28 cellular contexts compared by ENCODE assay signal in genomic region chr3:82628385-82629014, GRCh38.
"Had no signal": no experiment of that assay in that cellular context is flagged by ENCODE, and none has a peak within 500 bp of the region (broad histone marks: within the 10 kb centered on the region; RNA-seq: fewer than 3 reads in every experiment).

No MANE protein-coding gene starts in this region.

- H3K27ac Mint-ChIP-seq: dendritic cell treated with granulocyte-macrophage colony-stimulating factor and Interleukin-4, amounts not matched to agents 40 ng/mL and 50 ng/mL, for 4 days; effector memory CD8-positive, alpha-beta T cell; endodermal cell; mesothelial cell of epicardium; naive B cell; naive thymus-derived CD8-positive, alpha-beta T cell had no signal

- H3K4me1 ChIP-seq: esophagus squamous epithelium, gastrocnemius medialis, heart right ventricle, left lung, lower lobe of right lung had no signal

- H3K4me1 Mint-ChIP-seq: endodermal cell; mesothelial cell of epicardium; naive B cell; naive thymus-derived CD8-positive, alpha-beta T cell had no signal

- H3K27ac ChIP-seq: epithelial cell of prostate, esophagus squamous epithelium, gastrocnemius medialis, heart right ventricle, left lung, lower lobe of right lung had no signal

- H3K36me3 Mint-ChIP-seq: mesothelial cell of epicardium; naive B cell; naive thymus-derived CD8-positive, alpha-beta T cell had no signal

- ATAC-seq: effector memory CD8-positive, alpha-beta T cell; esophagus mucosa; gastrocnemius medialis; heart right ventricle; left cardiac atrium; left lung; left ventricle myocardium superior; lower lobe of right lung; mucosa of descending colon; naive thymus-derived CD8-positive, alpha-beta T cell had no signal

- FAIRE-seq: endometrium, islet of Langerhans, keratinocyte had no signal

- DNase-seq: cortex of kidney; effector CD8-positive, alpha-beta T cell; effector memory CD8-positive, alpha-beta T cell; endodermal cell; erythroblast; esophagus squamous epithelium; foreskin fibroblast; foreskin melanocyte; gastrocnemius medialis; glutamatergic neuron; head of caudate nucleus; heart right ventricle; hippocampal formation; left cardiac atrium; left ventricle myocardium superior; lower lobe of right lung; mesenchymal stem cell; mucosa of descending colon; naive B cell; naive thymus-derived CD8-positive, alpha-beta T cell had no signal

- H3K4me3 ChIP-seq: esophagus squamous epithelium, gastrocnemius medialis, heart right ventricle, left lung, lower lobe of right lung, mucosa of descending colon had no signal

- H3K36me3 ChIP-seq: esophagus squamous epithelium, gastrocnemius medialis, heart right ventricle, left lung, lower lobe of right lung had no signal

- H3K27me3 Mint-ChIP-seq: dendritic cell treated with granulocyte-macrophage colony-stimulating factor and Interleukin-4, amounts not matched to agents 40 ng/mL and 50 ng/mL, for 4 days; effector memory CD8-positive, alpha-beta T cell; naive B cell; naive thymus-derived CD8-positive, alpha-beta T cell had no signal

- H3K27me3 ChIP-seq: esophagus squamous epithelium, gastrocnemius medialis, heart right ventricle, left lung had no signal

- H3K4me3 Mint-ChIP-seq: dendritic cell treated with granulocyte-macrophage colony-stimulating factor and Interleukin-4, amounts not matched to agents 40 ng/mL and 50 ng/mL, for 4 days; effector memory CD8-positive, alpha-beta T cell; endodermal cell; mesothelial cell of epicardium; naive thymus-derived CD8-positive, alpha-beta T cell had no signal

- H3K9me3 ChIP-seq: esophagus squamous epithelium, gastrocnemius medialis, lower lobe of right lung had no signal
